ENCODE assay signal across 1 cellular context in the genomic region with DNA sequence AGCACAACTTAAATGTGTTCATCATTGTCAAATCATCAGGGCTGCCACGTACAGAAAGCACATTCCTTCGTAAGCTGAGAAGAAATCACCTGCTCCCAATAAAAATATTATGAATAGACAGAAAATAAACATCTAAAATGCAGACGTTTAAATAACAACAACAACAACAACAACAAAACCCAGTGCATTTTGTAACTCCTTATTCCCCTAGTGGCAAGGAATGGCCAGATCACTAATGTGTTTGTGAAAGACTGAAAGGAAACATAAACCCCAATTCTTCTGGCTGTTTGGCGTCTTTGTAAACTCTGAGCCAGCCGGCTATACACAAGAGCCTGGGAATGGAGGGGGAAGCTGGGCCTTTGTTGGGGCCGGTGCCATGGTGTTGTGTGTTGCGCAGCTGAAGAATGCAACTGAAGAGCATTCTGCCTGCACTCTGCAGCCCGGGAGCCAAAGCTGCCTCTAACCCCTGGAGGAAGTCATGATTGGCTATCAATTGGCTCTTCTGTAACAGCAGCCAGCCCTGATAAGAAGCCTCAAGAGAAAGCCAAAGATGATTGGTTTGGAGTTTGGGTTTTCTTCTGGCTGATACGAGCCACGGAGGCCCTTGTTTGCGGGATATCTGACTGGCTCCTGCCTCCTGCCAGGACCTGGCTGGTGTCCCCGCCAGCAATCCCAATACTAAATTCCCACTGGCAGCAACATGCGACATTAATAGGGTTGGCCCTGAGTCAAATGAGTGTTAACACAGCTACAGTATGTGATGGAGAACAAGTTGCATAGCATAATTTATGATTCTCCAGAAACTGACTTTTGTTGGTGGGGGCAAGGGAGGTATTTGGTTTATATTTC.
TF ChIP-seq lines count a peak whose summit lies in the region.

No MANE protein-coding gene starts in this region.

TF ChIP-seq in neural cell, 6 proteins besides CTCF, POLR2A, EP300 and RAD21:
- TF ChIP-seq, protein P1, sequence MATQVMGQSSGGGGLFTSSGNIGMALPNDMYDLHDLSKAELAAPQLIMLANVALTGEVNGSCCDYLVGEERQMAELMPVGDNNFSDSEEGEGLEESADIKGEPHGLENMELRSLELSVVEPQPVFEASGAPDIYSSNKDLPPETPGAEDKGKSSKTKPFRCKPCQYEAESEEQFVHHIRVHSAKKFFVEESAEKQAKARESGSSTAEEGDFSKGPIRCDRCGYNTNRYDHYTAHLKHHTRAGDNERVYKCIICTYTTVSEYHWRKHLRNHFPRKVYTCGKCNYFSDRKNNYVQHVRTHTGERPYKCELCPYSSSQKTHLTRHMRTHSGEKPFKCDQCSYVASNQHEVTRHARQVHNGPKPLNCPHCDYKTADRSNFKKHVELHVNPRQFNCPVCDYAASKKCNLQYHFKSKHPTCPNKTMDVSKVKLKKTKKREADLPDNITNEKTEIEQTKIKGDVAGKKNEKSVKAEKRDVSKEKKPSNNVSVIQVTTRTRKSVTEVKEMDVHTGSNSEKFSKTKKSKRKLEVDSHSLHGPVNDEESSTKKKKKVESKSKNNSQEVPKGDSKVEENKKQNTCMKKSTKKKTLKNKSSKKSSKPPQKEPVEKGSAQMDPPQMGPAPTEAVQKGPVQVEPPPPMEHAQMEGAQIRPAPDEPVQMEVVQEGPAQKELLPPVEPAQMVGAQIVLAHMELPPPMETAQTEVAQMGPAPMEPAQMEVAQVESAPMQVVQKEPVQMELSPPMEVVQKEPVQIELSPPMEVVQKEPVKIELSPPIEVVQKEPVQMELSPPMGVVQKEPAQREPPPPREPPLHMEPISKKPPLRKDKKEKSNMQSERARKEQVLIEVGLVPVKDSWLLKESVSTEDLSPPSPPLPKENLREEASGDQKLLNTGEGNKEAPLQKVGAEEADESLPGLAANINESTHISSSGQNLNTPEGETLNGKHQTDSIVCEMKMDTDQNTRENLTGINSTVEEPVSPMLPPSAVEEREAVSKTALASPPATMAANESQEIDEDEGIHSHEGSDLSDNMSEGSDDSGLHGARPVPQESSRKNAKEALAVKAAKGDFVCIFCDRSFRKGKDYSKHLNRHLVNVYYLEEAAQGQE (IDR thresholded peaks at IDR 0.05; ENCODE audit: borderline replicate concordance) = no peak
- TF ChIP-seq EZH2 (IDR thresholded peaks at IDR 0.05; ENCODE audit: borderline replicate concordance, insufficient read depth, low read length, poor library complexity, severe bottlenecking) (no peak), SMC3 (conservative IDR thresholded peaks at IDR 0.05; ENCODE audit: poor library complexity) (no peak), MXI1 (conservative IDR thresholded peaks at IDR 0.05; ENCODE audit: poor library complexity, severe bottlenecking) (no peak), TAF1 (IDR thresholded peaks at IDR 0.05; ENCODE audit: low read depth) (no peak), POLR2AphosphoS5 (IDR thresholded peaks at IDR 0.05) (no peak)
